ENCODE assay signal across 30 cellular contexts in the genomic region with DNA sequence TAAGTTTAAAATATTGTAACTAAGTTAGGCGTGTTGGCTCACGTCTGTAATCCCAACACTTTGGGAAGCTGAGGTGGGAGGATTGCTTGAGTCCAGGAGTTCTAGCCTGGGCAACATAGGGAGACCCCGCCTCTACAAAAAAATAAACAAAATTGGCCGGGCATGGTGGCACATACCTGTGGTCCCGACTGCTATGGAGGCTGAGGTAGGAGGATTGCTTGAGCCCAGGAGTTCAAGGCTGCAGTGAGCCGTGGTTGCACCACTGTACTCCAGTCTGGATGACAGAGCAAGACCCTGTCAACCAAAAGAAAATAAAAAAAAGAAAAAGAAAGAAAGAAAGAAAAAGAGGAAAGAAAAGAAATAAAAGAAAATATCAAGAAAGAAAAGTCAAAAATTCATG.
"Had no signal": no experiment of that assay in that cellular context is flagged by ENCODE, and none has a peak within 500 bp of the region (broad histone marks: within the 10 kb centered on the region; RNA-seq: fewer than 3 reads in every experiment).

No MANE protein-coding gene starts in this region.

- H3K4me3 Mint-ChIP-seq: mesothelial cell of epicardium; naive B cell; natural killer cell; nephron progenitor cell; neural progenitor cell; stimulated activated naive B cell treated with anti-CD40 and anti-IgM and Interleukin-4, amounts not matched to agents 10 μg/mL and 1 μg/mL and 100 μg/mL, for 72 hours had no signal

- H3K4me3 ChIP-seq: heart left ventricle, left lung, lung, neural progenitor cell, right atrium auricular region, right lobe of liver, smooth muscle cell, stomach, testis, thyroid gland, transverse colon, upper lobe of left lung had no signal

- H3K27ac ChIP-seq: heart left ventricle, left lung, neural progenitor cell, neutrophil, parathyroid adenoma, right atrium auricular region, right lobe of liver, stomach, testis, thyroid gland, transverse colon, upper lobe of left lung had no signal

- DNase-seq: hippocampal formation; left colon; left lung; mesendoderm; naive B cell; natural killer cell; nephron progenitor cell; occipital lobe; stimulated activated CD4-positive, alpha-beta T cell treated with anti-CD3 and anti-CD28 coated beads, Interleukin-12 subunit alpha, Interleukin-12 subunit beta, amount 100 ng/mL, for 4 hours; stimulated activated CD4-positive, alpha-beta T cell treated with anti-CD3 and anti-CD28 coated beads, Interleukin-15, amount 100 ng/mL, for 24 hours; stimulated activated CD4-positive, alpha-beta T cell treated with anti-CD3 and anti-CD28 coated beads, Interleukin-2, amount 100 ng/mL, for 24 hours; stimulated activated CD4-positive, alpha-beta T cell treated with anti-CD3 and anti-CD28 coated beads, Interleukin-4, amount 100 ng/mL, for 1 hour; stimulated activated naive B cell treated with anti-CD40 and anti-IgM and Interleukin-4, amounts not matched to agents 10 μg/mL and 1 μg/mL and 100 μg/mL, for 72 hours; stimulated activated naive CD8-positive, alpha-beta T cell treated with anti-CD3 and anti-CD28 coated beads, Interleukin-15, Interleukin-2, amounts not matched to agents 100 U/mL and 50 U/mL, for 24 hours; stomach; testis; thyroid gland; transverse colon; upper lobe of left lung had no signal

- H3K27me3 ChIP-seq: heart left ventricle, left lung, neural progenitor cell, neutrophil, right atrium auricular region, right lobe of liver, stomach, testis, thyroid gland, transverse colon, upper lobe of left lung had no signal

- H3K36me3 ChIP-seq: heart left ventricle, left lung, neural progenitor cell, neutrophil, right atrium auricular region, right lobe of liver, stomach, thyroid gland, transverse colon, upper lobe of left lung had no signal

- H3K36me3 Mint-ChIP-seq: mesothelial cell of epicardium; naive B cell; natural killer cell; stimulated activated naive B cell treated with anti-CD40 and anti-IgM and Interleukin-4, amounts not matched to agents 10 μg/mL and 1 μg/mL and 100 μg/mL, for 72 hours had no signal

- FAIRE-seq: keratinocyte had no signal

- ATAC-seq: heart left ventricle; left colon; left lung; natural killer cell; right lobe of liver; stimulated activated naive B cell treated with anti-CD40 and anti-IgM and Interleukin-4, amounts not matched to agents 10 μg/mL and 1 μg/mL and 100 μg/mL, for 72 hours; stimulated activated naive CD8-positive, alpha-beta T cell treated with anti-CD3 and anti-CD28 coated beads, Interleukin-15, Interleukin-2, amounts not matched to agents 100 U/mL and 50 U/mL, for 24 hours had no signal

- H3K79me2 ChIP-seq: parathyroid adenoma had no signal

- H3K4me1 ChIP-seq: left lung, neural progenitor cell, parathyroid adenoma, right atrium auricular region, right lobe of liver, stomach, testis, thyroid gland, transverse colon, upper lobe of left lung had no signal

- H2AFZ ChIP-seq: neural progenitor cell, parathyroid adenoma had no signal

- H3K4me1 Mint-ChIP-seq: naive B cell, natural killer cell, nephron progenitor cell had no signal

- H3K27ac Mint-ChIP-seq: mesothelial cell of epicardium; naive B cell; natural killer cell; nephron progenitor cell; neural progenitor cell; progenitor cell of endocrine pancreas; stimulated activated naive B cell treated with anti-CD40 and anti-IgM and Interleukin-4, amounts not matched to agents 10 μg/mL and 1 μg/mL and 100 μg/mL, for 72 hours had no signal

- H3K9me3 ChIP-seq: heart left ventricle, left lung, neutrophil, right atrium auricular region, right lobe of liver, stomach, testis, thyroid gland, transverse colon, upper lobe of left lung had no signal

- H3K9me3 Mint-ChIP-seq: mesothelial cell of epicardium; naive B cell; natural killer cell; nephron progenitor cell; neural progenitor cell; stimulated activated naive B cell treated with anti-CD40 and anti-IgM and Interleukin-4, amounts not matched to agents 10 μg/mL and 1 μg/mL and 100 μg/mL, for 72 hours had no signal

- H3K4me2 ChIP-seq: neural progenitor cell, smooth muscle cell had no signal
